In the genomic region with DNA sequence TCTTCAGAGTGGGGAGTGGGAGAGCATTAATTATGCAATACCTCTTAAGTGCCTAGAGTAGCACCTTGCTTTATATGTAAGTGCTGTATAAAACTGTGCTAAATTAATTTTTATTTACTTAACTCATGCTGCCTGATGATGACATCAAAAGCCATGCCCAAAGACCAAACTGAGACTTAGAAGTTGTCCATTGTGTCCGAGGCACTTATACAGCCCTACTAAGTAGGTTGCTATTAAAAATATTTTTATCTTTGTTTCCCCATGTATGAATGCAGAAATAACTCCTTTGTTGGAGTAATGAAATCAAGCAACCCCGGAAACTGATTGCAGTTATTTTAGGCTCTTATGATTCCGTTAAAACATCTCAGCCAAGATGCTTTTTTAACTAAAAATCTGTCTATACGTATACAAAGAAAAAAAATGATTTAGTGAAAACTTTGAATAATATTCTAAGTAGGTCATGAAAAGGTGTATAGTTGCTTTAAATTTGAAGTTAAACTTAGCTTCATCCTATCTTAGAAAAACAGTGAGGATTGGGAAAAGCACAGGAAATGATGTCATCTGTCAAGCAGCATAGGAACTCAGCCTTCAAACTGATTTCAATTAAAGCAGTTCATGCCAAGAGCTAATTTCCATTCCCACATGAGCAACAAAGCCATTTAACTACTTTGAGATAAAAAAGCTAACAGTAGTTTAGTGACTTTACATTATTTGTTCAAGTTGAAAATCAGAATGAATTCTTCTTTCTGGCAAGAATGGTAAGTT, we compare ENCODE assay signal across 11 cellular contexts. TPM values are rescaled to one million over a fixed set of nuclear protein-coding genes. Genes with fewer than 3 reads are reported as not detected.
DNase-seq lines count a peak whose midpoint lies in the region; ATAC-seq and TF ChIP-seq lines count a peak whose summit lies in the region.
"Had no signal": no experiment of that assay in that cellular context is flagged by ENCODE, and none has a peak within 500 bp of the region (broad histone marks: within the 10 kb centered on the region; RNA-seq: fewer than 3 reads in every experiment).

No MANE protein-coding gene starts in this region.

- H3K27me3 ChIP-seq in GM23338 (ENCODE audit: insufficient read depth) = no peaks in the 10 kb centered on the region
- no peaks in the 10 kb centered on the region for H3K27me3 ChIP-seq in ascending aorta
- no peaks in the 10 kb centered on the region for H3K27me3 ChIP-seq in heart right ventricle

- peaks cover 19% of the 10 kb centered on the region; the same call in 2 of the 3 replicates for H3K4me1 Mint-ChIP-seq in GM23338
- no peaks in the 10 kb centered on the region for H3K4me1 Mint-ChIP-seq in activated CD8-positive, alpha-beta memory T cell treated with anti-CD3 and anti-CD28 coated beads, Interleukin-2, amount 10 ng/mL, durations not matched to agents 7 days and 5 days
- H3K4me1 Mint-ChIP-seq: naive B cell had no signal

- H3K9me3 ChIP-seq in ascending aorta = no peaks in the 10 kb centered on the region
- peaks cover 0 to under 1% (median 0%) of the 10 kb centered on the region in 11 donors for H3K9me3 ChIP-seq in heart right ventricle

- H2AFZ ChIP-seq in GM23338 = no peak overlapping the region

- no peak overlapping the region for H3K4me2 ChIP-seq in GM23338

- H3K79me2 ChIP-seq in GM23338 (replicated peaks; ENCODE audit: insufficient read depth) = no peaks in the 10 kb centered on the region

- no peaks in the 10 kb centered on the region for H3K27me3 Mint-ChIP-seq in GM23338 (ENCODE audit: insufficient read depth, low read depth, poor library complexity)
- peaks cover 2% of the 10 kb centered on the region for H3K27me3 Mint-ChIP-seq in activated CD8-positive, alpha-beta memory T cell treated with anti-CD3 and anti-CD28 coated beads, Interleukin-2, amount 10 ng/mL, durations not matched to agents 7 days and 5 days
- H3K27me3 Mint-ChIP-seq: naive B cell had no signal

- no peak overlapping the region for H3K4me3 ChIP-seq in GM23338
- peak overlapping the region in 1 of 2 donors; percentile 40 for H3K4me3 ChIP-seq in ascending aorta
- peak overlapping the region in 6 of 10 donors; percentile 14 to 40 (median 19) for H3K4me3 ChIP-seq in heart right ventricle

- no peaks in the 10 kb centered on the region for H3K9me3 Mint-ChIP-seq in GM23338
- no peaks in the 10 kb centered on the region for H3K9me3 Mint-ChIP-seq in activated CD8-positive, alpha-beta memory T cell treated with anti-CD3 and anti-CD28 coated beads, Interleukin-2, amount 10 ng/mL, durations not matched to agents 7 days and 5 days (ENCODE audit: low read depth)

- CTCF ChIA-PET in activated CD8-positive, alpha-beta memory T cell treated with anti-CD3 and anti-CD28 coated beads, Interleukin-2, amount 10 ng/mL, durations not matched to agents 7 days and 5 days (lab: Charles Lee) = no interaction called here

- no peaks in the 10 kb centered on the region for H3F3A ChIP-seq in GM23338 (replicated peaks; ENCODE audit: low read depth)

- H3K27ac Mint-ChIP-seq in GM23338 = no peak overlapping the region
- H3K27ac Mint-ChIP-seq in activated CD8-positive, alpha-beta memory T cell treated with anti-CD3 and anti-CD28 coated beads, Interleukin-2, amount 10 ng/mL, durations not matched to agents 7 days and 5 days = no peak overlapping the region
- H3K27ac Mint-ChIP-seq: naive B cell had no signal

- peaks cover 15% of the 10 kb centered on the region; the same call in 1 of the 2 replicates for H3K4me1 ChIP-seq in GM23338 (ENCODE audit: insufficient read depth)
- peaks cover 0 to 27% of the 10 kb centered on the region in 2 donors for H3K4me1 ChIP-seq in ascending aorta
- peaks cover 4 to 44% (median 33%) of the 10 kb centered on the region in 9 donors for H3K4me1 ChIP-seq in heart right ventricle

- DNase-seq in GM23338 (ENCODE audit: low spot score) (peak; percentile 8), ascending aorta (ENCODE audit: low spot score in 2 of 2) (no peak), heart right ventricle (peak in 1 of 2 donors; percentile 35), renal cortical epithelial cell (ENCODE audit: low read depth) (peak; percentile 78), activated gamma-delta T cell (lab: John Stamatoyannopoulos, UW) (no peak), NCI-H2227 treated with DMSO at 0.1 percent for 48 hours (lab: John Stamatoyannopoulos, UW) (no peak)
- DNase-seq in activated CD8-positive, alpha-beta memory T cell treated with anti-CD3 and anti-CD28 coated beads, Interleukin-2, amount 10 ng/mL, durations not matched to agents 7 days and 5 days = no peak
- DNase-seq: H9, naive B cell, NCI-H446 had no signal

- ATAC-seq in GM23338 (no peak), heart right ventricle (peak in 7 of 8 donors; percentile 72 to 92 (median 81)), HG03342 (IDR thresholded peaks at IDR 0.05; ENCODE audit: unreplicated experiment) (no peak)
- ATAC-seq in activated CD8-positive, alpha-beta memory T cell treated with anti-CD3 and anti-CD28 coated beads, Interleukin-2, amount 10 ng/mL, durations not matched to agents 7 days and 5 days = no peak

- no peak for TF ChIP-seq CTCF in GM23338 (conservative IDR thresholded peaks at IDR 0.05; ENCODE audit: low read depth in 2 of 2)
- TF ChIP-seq CTCF in ascending aorta (IDR thresholded peaks at IDR 0.05) = no peak
- no peak for TF ChIP-seq CTCF in heart right ventricle (IDR thresholded peaks at IDR 0.05)

- H3K36me3 ChIP-seq in GM23338 (ENCODE audit: insufficient read depth) = no peaks in the 10 kb centered on the region; the same call in 1 of the 2 replicates
- peaks cover 11 to 19% of the 10 kb centered on the region in 2 donors for H3K36me3 ChIP-seq in ascending aorta
- peaks cover 0 to 46% (median 4%) of the 10 kb centered on the region in 9 donors for H3K36me3 ChIP-seq in heart right ventricle

- no peaks in the 10 kb centered on the region for H4K20me1 ChIP-seq in GM23338 (replicated peaks; ENCODE audit: insufficient read depth)

- 30 to 39% methylated on average over 4 of the region's 4 CpGs for WGBS in heart right ventricle, 2 donors

- H3K9me2 ChIP-seq in GM23338 (ENCODE audit: insufficient read depth) = no peaks in the 10 kb centered on the region

- no peak overlapping the region for H3K4me3 Mint-ChIP-seq in GM23338
- H3K4me3 Mint-ChIP-seq in activated CD8-positive, alpha-beta memory T cell treated with anti-CD3 and anti-CD28 coated beads, Interleukin-2, amount 10 ng/mL, durations not matched to agents 7 days and 5 days = no peak overlapping the region
- H3K4me3 Mint-ChIP-seq: H9, naive B cell had no signal

- no peak overlapping the region for H3K27ac ChIP-seq in GM23338 (ENCODE audit: low read depth)
- peak overlapping the region; percentile 69 to 79 for H3K27ac ChIP-seq in ascending aorta
- peak overlapping the region; percentile 27 to 84 (median 72) for H3K27ac ChIP-seq in heart right ventricle

- H3K36me3 Mint-ChIP-seq in GM23338 (ENCODE audit: low read depth) = no peaks in the 10 kb centered on the region
- H3K36me3 Mint-ChIP-seq in activated CD8-positive, alpha-beta memory T cell treated with anti-CD3 and anti-CD28 coated beads, Interleukin-2, amount 10 ng/mL, durations not matched to agents 7 days and 5 days = no peaks in the 10 kb centered on the region
- H3K36me3 Mint-ChIP-seq: naive B cell had no signal

- intact Hi-C loops in ascending aorta (cut with DNase I) = loop anchor here (1.0 kb wide), 1 partner anchor 43 kb away; a partner anchor contains a TSS
- intact Hi-C loops in heart right ventricle (cut with DNase I) = loop anchor here in 1 of 10 donors (5.0 kb wide), 2 partner anchors 40 to 65 kb away; no protein-coding TSS in a partner anchor

TF ChIP-seq in GM23338, 12 proteins besides CTCF, POLR2A, EP300 and RAD21 (continues in another document):
- no peak for TF ChIP-seq STAT1 (IDR thresholded peaks at IDR 0.05; ENCODE audit: unreplicated experiment)
- TF ChIP-seq, protein P1, sequence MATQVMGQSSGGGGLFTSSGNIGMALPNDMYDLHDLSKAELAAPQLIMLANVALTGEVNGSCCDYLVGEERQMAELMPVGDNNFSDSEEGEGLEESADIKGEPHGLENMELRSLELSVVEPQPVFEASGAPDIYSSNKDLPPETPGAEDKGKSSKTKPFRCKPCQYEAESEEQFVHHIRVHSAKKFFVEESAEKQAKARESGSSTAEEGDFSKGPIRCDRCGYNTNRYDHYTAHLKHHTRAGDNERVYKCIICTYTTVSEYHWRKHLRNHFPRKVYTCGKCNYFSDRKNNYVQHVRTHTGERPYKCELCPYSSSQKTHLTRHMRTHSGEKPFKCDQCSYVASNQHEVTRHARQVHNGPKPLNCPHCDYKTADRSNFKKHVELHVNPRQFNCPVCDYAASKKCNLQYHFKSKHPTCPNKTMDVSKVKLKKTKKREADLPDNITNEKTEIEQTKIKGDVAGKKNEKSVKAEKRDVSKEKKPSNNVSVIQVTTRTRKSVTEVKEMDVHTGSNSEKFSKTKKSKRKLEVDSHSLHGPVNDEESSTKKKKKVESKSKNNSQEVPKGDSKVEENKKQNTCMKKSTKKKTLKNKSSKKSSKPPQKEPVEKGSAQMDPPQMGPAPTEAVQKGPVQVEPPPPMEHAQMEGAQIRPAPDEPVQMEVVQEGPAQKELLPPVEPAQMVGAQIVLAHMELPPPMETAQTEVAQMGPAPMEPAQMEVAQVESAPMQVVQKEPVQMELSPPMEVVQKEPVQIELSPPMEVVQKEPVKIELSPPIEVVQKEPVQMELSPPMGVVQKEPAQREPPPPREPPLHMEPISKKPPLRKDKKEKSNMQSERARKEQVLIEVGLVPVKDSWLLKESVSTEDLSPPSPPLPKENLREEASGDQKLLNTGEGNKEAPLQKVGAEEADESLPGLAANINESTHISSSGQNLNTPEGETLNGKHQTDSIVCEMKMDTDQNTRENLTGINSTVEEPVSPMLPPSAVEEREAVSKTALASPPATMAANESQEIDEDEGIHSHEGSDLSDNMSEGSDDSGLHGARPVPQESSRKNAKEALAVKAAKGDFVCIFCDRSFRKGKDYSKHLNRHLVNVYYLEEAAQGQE (IDR thresholded peaks at IDR 0.05; ENCODE audit: unreplicated experiment) = no peak
- TF ChIP-seq, protein P2, sequence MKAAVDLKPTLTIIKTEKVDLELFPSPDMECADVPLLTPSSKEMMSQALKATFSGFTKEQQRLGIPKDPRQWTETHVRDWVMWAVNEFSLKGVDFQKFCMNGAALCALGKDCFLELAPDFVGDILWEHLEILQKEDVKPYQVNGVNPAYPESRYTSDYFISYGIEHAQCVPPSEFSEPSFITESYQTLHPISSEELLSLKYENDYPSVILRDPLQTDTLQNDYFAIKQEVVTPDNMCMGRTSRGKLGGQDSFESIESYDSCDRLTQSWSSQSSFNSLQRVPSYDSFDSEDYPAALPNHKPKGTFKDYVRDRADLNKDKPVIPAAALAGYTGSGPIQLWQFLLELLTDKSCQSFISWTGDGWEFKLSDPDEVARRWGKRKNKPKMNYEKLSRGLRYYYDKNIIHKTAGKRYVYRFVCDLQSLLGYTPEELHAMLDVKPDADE (IDR thresholded peaks at IDR 0.05) = no peak

RNA-seq across cellular contexts. Expression of a gene that starts 43.0 kb away (rescaled TPM):
- 3.5 and 3.8 TPM in 2 replicates for total RNA-seq in GM23338 (2014; rRNA removed; shearing (Covaris generic))
- 1.2 and 1.9 TPM in 2 replicates for polyA plus RNA-seq in GM23338 (2016; fragmentation: Nextera tagmentation; extraction: Ambion mirVana)
- 164 TPM for total RNA-seq in ascending aorta
- total RNA-seq in heart right ventricle = 100 to 1,000 TPM in 1 of 10 donors, 10 to 100 TPM in 9; 18.4 to 116 (median 32.9) TPM
- 10 to 100 TPM in 1 of 2 donors, 1 to 10 TPM in 1; 7.0 to 31.8 TPM for polyA plus RNA-seq in heart right ventricle
- total RNA-seq in renal cortical epithelial cell = 353 and 808 TPM in 2 replicates
- 1 to 10 TPM; 1.1 to 1.3 TPM for total RNA-seq in activated CD8-positive, alpha-beta memory T cell treated with anti-CD3 and anti-CD28 coated beads, Interleukin-2, amount 10 ng/mL, durations not matched to agents 7 days and 5 days

Comparison
In these comparisons a context has a peak if more than half of its experiments do, and no peak if none do; other contexts are left out.
1. ATAC-seq: peak in heart right ventricle (7 of 8); none in GM23338 (single experiment), activated CD8-positive, alpha-beta memory T cell treated with anti-CD3 and anti-CD28 coated beads, Interleukin-2, amount 10 ng/mL, durations not matched to agents 7 days and 5 days (single experiment) and HG03342 (single experiment).
2. DNase-seq: peak in GM23338 (single experiment) and renal cortical epithelial cell (single experiment); none in ascending aorta (0 of 2), activated CD8-positive, alpha-beta memory T cell treated with anti-CD3 and anti-CD28 coated beads, Interleukin-2, amount 10 ng/mL, durations not matched to agents 7 days and 5 days (single experiment), activated gamma-delta T cell (single experiment) and NCI-H2227 treated with DMSO at 0.1 percent for 48 hours (single experiment).